ENCODE assay signal across 16 cellular contexts in the genomic region with DNA sequence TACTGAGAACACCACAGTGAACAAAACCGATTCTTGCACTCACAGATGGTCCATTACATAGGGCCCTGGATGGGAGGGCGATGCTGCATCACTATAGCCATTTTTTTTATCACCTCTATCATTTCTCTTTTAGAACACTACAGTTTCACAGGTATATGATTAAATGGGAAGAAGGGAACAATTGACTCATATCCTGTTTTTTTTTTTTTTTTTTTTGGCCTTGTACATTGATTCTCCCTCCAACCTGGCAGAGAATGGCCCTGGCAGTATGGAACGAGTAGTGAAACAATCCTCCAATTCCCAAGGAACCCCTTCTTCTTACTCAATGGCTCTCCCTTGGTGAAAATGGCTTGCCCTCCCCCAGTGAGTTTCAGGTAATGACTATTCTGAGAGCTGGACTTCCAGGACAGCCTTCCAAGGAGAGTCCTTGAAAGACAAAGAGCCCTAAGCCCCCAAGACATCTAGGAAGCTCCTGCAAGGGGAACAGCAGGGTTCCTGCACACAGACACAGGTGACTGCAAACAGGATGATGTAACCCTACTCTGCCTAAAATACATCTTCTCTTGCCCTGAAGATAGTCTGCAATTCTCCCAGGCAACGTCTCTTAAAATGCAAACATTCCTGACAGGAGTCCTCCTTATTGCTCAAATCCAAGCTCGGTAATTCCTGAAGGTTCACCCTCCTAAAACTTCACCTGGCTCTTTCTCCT.
"Had no signal": no experiment of that assay in that cellular context is flagged by ENCODE, and none has a peak within 500 bp of the region (broad histone marks: within the 10 kb centered on the region; RNA-seq: fewer than 3 reads in every experiment).

No MANE protein-coding gene starts in this region.

- DNase-seq: activated CD4-positive, alpha-beta T cell treated with anti-CD3 and anti-CD28 coated beads for 4 hours; activated CD8-positive, alpha-beta memory T cell treated with anti-CD3 and anti-CD28 coated beads, Interleukin-2, amount 50 U/mL, for 4 hours; activated naive CD4-positive, alpha-beta T cell treated with anti-CD3 and anti-CD28 coated beads for 36 hours; activated T-cell treated with anti-CD3 and anti-CD28 coated beads, Interleukin-2, amount 50 U/mL, for 4 hours; body of pancreas; colonic mucosa; heart left ventricle; immature natural killer cell; natural killer cell; stimulated activated CD8-positive, alpha-beta memory T cell treated with anti-CD3 and anti-CD28 coated beads, Interleukin-4, amount 100 ng/mL, for 48 hours; stimulated activated naive CD4-positive, alpha-beta T cell treated with Interleukin-2 at 50 U/mL for 16 hours; substantia nigra; tibial artery had no signal

- H3K27ac Mint-ChIP-seq: activated naive CD4-positive, alpha-beta T cell treated with anti-CD3 and anti-CD28 coated beads for 36 hours; immature natural killer cell; natural killer cell; T-helper 2 cell treated with Interferon-gamma antibody and Interleukin-4, amounts not matched to agents 5 μg/mL and 100 μg/mL, for 36 hours had no signal

- H3K4me3 ChIP-seq: body of pancreas, colonic mucosa, gastroesophageal sphincter, heart left ventricle, tibial artery had no signal

- H3K27ac ChIP-seq: body of pancreas, colonic mucosa, gastroesophageal sphincter, heart left ventricle, tibial artery had no signal

- H3K27me3 ChIP-seq: body of pancreas, colonic mucosa, gastroesophageal sphincter, tibial artery had no signal

- H3K4me1 Mint-ChIP-seq: immature natural killer cell had no signal

- H3K4me1 ChIP-seq: body of pancreas, colonic mucosa, heart left ventricle, tibial artery had no signal

- ATAC-seq: activated T-cell treated with anti-CD3 and anti-CD28 coated beads, Interleukin-2, amount 50 U/mL, for 4 hours; body of pancreas; gastroesophageal sphincter; heart left ventricle; natural killer cell had no signal

- H3K9me3 Mint-ChIP-seq: activated T-cell treated with anti-CD3 and anti-CD28 coated beads, Interleukin-2, amount 50 U/mL, for 4 hours; central memory CD8-positive, alpha-beta T cell had no signal

- H3K36me3 ChIP-seq: colonic mucosa, gastroesophageal sphincter, heart left ventricle, tibial artery had no signal

- H3K4me3 Mint-ChIP-seq: activated naive CD4-positive, alpha-beta T cell treated with anti-CD3 and anti-CD28 coated beads for 36 hours; activated T-cell treated with anti-CD3 and anti-CD28 coated beads, Interleukin-2, amount 50 U/mL, for 4 hours; central memory CD8-positive, alpha-beta T cell; immature natural killer cell; natural killer cell; T-helper 2 cell treated with Interferon-gamma antibody and Interleukin-4, amounts not matched to agents 5 μg/mL and 100 μg/mL, for 36 hours had no signal
